In the genomic region with DNA sequence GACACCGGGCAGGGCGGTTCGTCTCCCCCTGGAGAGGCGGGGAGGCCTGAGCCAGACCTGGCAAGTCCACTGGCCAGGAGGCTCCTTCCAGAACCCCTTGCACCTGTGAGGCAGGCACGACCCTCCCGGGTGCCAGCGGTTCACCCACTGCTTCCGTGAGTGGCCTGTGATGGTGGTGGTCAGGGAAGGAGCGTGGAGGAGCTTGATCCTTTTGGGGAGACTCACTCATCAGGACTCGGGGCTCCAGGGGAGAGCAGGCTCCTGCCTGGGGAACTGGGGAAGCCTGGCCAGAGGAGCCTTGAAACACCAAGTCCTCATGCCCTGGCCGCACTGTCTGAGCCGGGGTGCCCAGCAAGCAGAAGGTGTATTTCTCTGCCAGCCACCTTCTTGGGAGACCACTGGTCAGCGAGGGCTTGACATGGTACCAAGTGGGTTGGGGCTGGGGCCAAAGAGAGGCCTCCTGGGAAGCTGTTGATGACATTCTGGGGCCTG, we compare ENCODE assay signal across 7 cellular contexts. TPM values are rescaled to one million over a fixed set of nuclear protein-coding genes. Genes with fewer than 3 reads are reported as not detected.
A peak's percentile ranks its signal among the peaks of the same experiment; 100 is the strongest.
DNase-seq lines count a peak whose midpoint lies in the region; ATAC-seq and TF ChIP-seq lines count a peak whose summit lies in the region.

No MANE protein-coding gene starts in this region.

- no peaks in the 10 kb centered on the region for H3K9me3 Mint-ChIP-seq in activated B cell treated with CpG ODN at 0.5 μM for 24 hours
- no peaks in the 10 kb centered on the region for H3K9me3 Mint-ChIP-seq in stimulated activated effector memory CD8-positive, alpha-beta T cell treated with anti-CD3 and anti-CD28 coated beads, Interleukin-12 subunit alpha, Interleukin-12 subunit beta, amount 100 ng/mL, for 72 hours

- POLR2A ChIA-PET in activated B cell treated with CpG ODN at 0.5 μM for 24 hours (lab: Charles Lee): interaction anchor here (1.0 to 2.3 kb wide), 5 partner anchors 9 to 66 kb away, joined by 3 to 5 read pairs (median 3); a partner anchor contains a TSS

- peaks cover 5% of the 10 kb centered on the region for H3K4me1 Mint-ChIP-seq in activated B cell treated with CpG ODN at 0.5 μM for 24 hours
- peaks cover 37% of the 10 kb centered on the region for H3K4me1 Mint-ChIP-seq in stimulated activated effector memory CD8-positive, alpha-beta T cell treated with anti-CD3 and anti-CD28 coated beads, Interleukin-12 subunit alpha, Interleukin-12 subunit beta, amount 100 ng/mL, for 72 hours

- H3K9me3 ChIP-seq in HAP-1: no peaks in the 10 kb centered on the region
- no peaks in the 10 kb centered on the region for H3K9me3 ChIP-seq in iPS DF 6.9 (ENCODE audit: control insufficient read depth, insufficient read depth, low read length)

- no peak overlapping the region for H3K27ac ChIP-seq in iPS DF 6.9 (ENCODE audit: low read length)

- no peak for ATAC-seq in activated B cell treated with CpG ODN at 0.5 μM for 24 hours (ENCODE audit: low read depth)
- no peak for ATAC-seq in stimulated activated effector memory CD8-positive, alpha-beta T cell treated with anti-CD3 and anti-CD28 coated beads, Interleukin-12 subunit alpha, Interleukin-12 subunit beta, amount 100 ng/mL, for 72 hours

- H3K4me3 ChIP-seq in HAP-1: peak overlapping the region; percentile 62
- peak overlapping the region; percentile 55; the same call in 1 of the 2 replicates for H3K4me3 ChIP-seq in iPS DF 6.9 (ENCODE audit: low read length)

- no CpG with 5 or more reads among the region's 13 CpGs for WGBS in iPS DF 6.9 (ENCODE audit: insufficient coverage, insufficient read length)

- H3K27me3 ChIP-seq in HAP-1 (ENCODE audit: low read depth) (no peaks in the 10 kb centered on the region), iPS DF 6.9 (ENCODE audit: control insufficient read depth, insufficient read depth, low read length) (no peaks in the 10 kb centered on the region)

- no peak overlapping the region for H3K27ac Mint-ChIP-seq in activated B cell treated with CpG ODN at 0.5 μM for 24 hours
- H3K27ac Mint-ChIP-seq in stimulated activated effector memory CD8-positive, alpha-beta T cell treated with anti-CD3 and anti-CD28 coated beads, Interleukin-12 subunit alpha, Interleukin-12 subunit beta, amount 100 ng/mL, for 72 hours: no peak overlapping the region

- intact Hi-C loops in activated B cell treated with CpG ODN at 0.5 μM for 24 hours (cut with micrococcal nuclease): loop anchor here (1.0 kb wide), 1 partner anchor 12 kb away; no protein-coding TSS in a partner anchor

- H3K27me3 Mint-ChIP-seq in activated B cell treated with CpG ODN at 0.5 μM for 24 hours: no peaks in the 10 kb centered on the region

- H3K4me1 ChIP-seq in HAP-1 (peaks cover 11% of the 10 kb centered on the region), iPS DF 6.9 (ENCODE audit: control insufficient read depth, insufficient read depth, low read length) (peaks cover 2% of the 10 kb centered on the region; the same call in 1 of the 2 replicates)

- H3K36me3 ChIP-seq in HAP-1 (replicated peaks) (peaks cover 71% of the 10 kb centered on the region), iPS DF 6.9 (ENCODE audit: control insufficient read depth, insufficient read depth, low read length) (peaks cover 29% of the 10 kb centered on the region)

- in situ Hi-C loops in HAP-1 (cut with MboI; ENCODE audit: low sequenced_read_pairs): no loop called here

- no peak for TF ChIP-seq POLR2A in erythroblast (IDR thresholded peaks at IDR 0.05; ENCODE audit: low read length)

- CTCF ChIA-PET in activated B cell treated with CpG ODN at 0.5 μM for 24 hours (lab: Charles Lee): no interaction called here

- TF ChIP-seq CTCF in activated B cell treated with CpG ODN at 0.5 μM for 24 hours (IDR thresholded peaks at IDR 0.05): no peak

- DNase-seq in HAP-1 (ENCODE audit: low spot score in 2 of 2) (no peak), activated B cell treated with CpG ODN at 0.5 μM for 24 hours (no peak), iPS DF 6.9 (ENCODE audit: low read depth, low spot score) (no peak), NCI-H82 treated with DMSO at 0.1 percent for 48 hours (lab: John Stamatoyannopoulos, UW; ENCODE audit: unreplicated experiment) (no peak), DMS79 treated with DMSO at 0.1 percent for 48 hours (lab: John Stamatoyannopoulos, UW) (no peak), erythroblast (lab: John Stamatoyannopoulos, UW) (no peak)
- DNase-seq in stimulated activated effector memory CD8-positive, alpha-beta T cell treated with anti-CD3 and anti-CD28 coated beads, Interleukin-12 subunit alpha, Interleukin-12 subunit beta, amount 100 ng/mL, for 72 hours (ENCODE audit: low spot score in 2 of 2): no peak

- peaks cover 35% of the 10 kb centered on the region for H3K36me3 Mint-ChIP-seq in activated B cell treated with CpG ODN at 0.5 μM for 24 hours (ENCODE audit: low read depth)
- H3K36me3 Mint-ChIP-seq in stimulated activated effector memory CD8-positive, alpha-beta T cell treated with anti-CD3 and anti-CD28 coated beads, Interleukin-12 subunit alpha, Interleukin-12 subunit beta, amount 100 ng/mL, for 72 hours: peaks cover 66% of the 10 kb centered on the region

- peak overlapping the region; percentile 48 for H3K4me3 Mint-ChIP-seq in activated B cell treated with CpG ODN at 0.5 μM for 24 hours
- H3K4me3 Mint-ChIP-seq in stimulated activated effector memory CD8-positive, alpha-beta T cell treated with anti-CD3 and anti-CD28 coated beads, Interleukin-12 subunit alpha, Interleukin-12 subunit beta, amount 100 ng/mL, for 72 hours: peak overlapping the region; percentile 70

RNA-seq across cellular contexts. Expression of a gene that starts 0.9 kb away (rescaled TPM):
- 52.5 and 56.0 TPM in 2 replicates for total RNA-seq in activated B cell treated with CpG ODN at 0.5 μM for 24 hours

RNA-seq across cellular contexts. Expression of a gene that starts 7.8 kb away (rescaled TPM):
- 112 and 127 TPM in 2 replicates for total RNA-seq in activated B cell treated with CpG ODN at 0.5 μM for 24 hours

RNA-seq across cellular contexts. Expression of a gene that starts 13.3 kb away (rescaled TPM):
- total RNA-seq in activated B cell treated with CpG ODN at 0.5 μM for 24 hours: 58.9 and 69.5 TPM in 2 replicates

RNA-seq across cellular contexts. Expression of a gene that starts 16.3 kb away (rescaled TPM):
- total RNA-seq in activated B cell treated with CpG ODN at 0.5 μM for 24 hours: 36.6 and 38.8 TPM in 2 replicates

RNA-seq across cellular contexts. Expression of a gene that starts 33.5 kb away (rescaled TPM):
- total RNA-seq in activated B cell treated with CpG ODN at 0.5 μM for 24 hours: 50.5 and 66.1 TPM in 2 replicates
